ENCODE assay signal across 14 cellular contexts in genomic region chr5:147073098-147073497, GRCh38.
"Had no signal": no experiment of that assay in that cellular context is flagged by ENCODE, and none has a peak within 500 bp of the region (broad histone marks: within the 10 kb centered on the region; RNA-seq: fewer than 3 reads in every experiment).

No MANE protein-coding gene starts in this region.

- H3K9ac ChIP-seq: parathyroid adenoma had no signal

- H3K4me2 ChIP-seq: hepatocyte had no signal

- ATAC-seq: activated CD4-positive, CD25-positive, alpha-beta regulatory T cell treated with anti-CD3 and anti-CD28 coated beads, Interleukin-2, amount 50 U/mL, for 24 hours; activated T-cell treated with anti-CD3 and anti-CD28 coated beads, Interleukin-2, amount 50 U/mL, for 72 hours had no signal

- H3K4me1 ChIP-seq: lower lobe of right lung, parathyroid adenoma, vagina had no signal

- H3K27ac ChIP-seq: brain microvascular endothelial cell, hepatocyte, lower lobe of right lung, parathyroid adenoma, thyroid gland, vagina had no signal

- H3K79me2 ChIP-seq: hepatocyte, parathyroid adenoma had no signal

- H3K27me3 ChIP-seq: brain microvascular endothelial cell, hepatocyte, thyroid gland, vagina had no signal

- DNase-seq: activated gamma-delta T cell treated with Interleukin-2 at 50 U/mL for 16 hours; activated naive CD8-positive, alpha-beta T cell treated with anti-CD3 and anti-CD28 coated beads for 36 hours; activated T-cell treated with anti-CD3 and anti-CD28 coated beads, Interleukin-2, amount 50 U/mL, for 72 hours; brain microvascular endothelial cell; cerebellar nuclear complex; lower lobe of right lung; retina; stimulated activated CD4-positive, alpha-beta T cell treated with anti-CD3 and anti-CD28 coated beads, Interleukin-4, amount 100 ng/mL, for 1 hour; stimulated activated CD8-positive, alpha-beta memory T cell treated with anti-CD3 and anti-CD28 coated beads, Interleukin-4, amount 100 ng/mL, for 48 hours had no signal

- H2AFZ ChIP-seq: hepatocyte, parathyroid adenoma had no signal

- H3K4me3 ChIP-seq: hepatocyte, lower lobe of right lung, thyroid gland, vagina had no signal

- H3K9me3 ChIP-seq: lower lobe of right lung, thyroid gland, vagina had no signal

- H3K36me3 ChIP-seq: brain microvascular endothelial cell, lower lobe of right lung, thyroid gland, vagina had no signal
